ENCODE assay signal across 1 cellular context in genomic region chr6:153162646-153163045, GRCh38.
TF ChIP-seq lines count a peak whose summit lies in the region.

No MANE protein-coding gene starts in this region.

TF ChIP-seq in HCT116, 20 proteins besides CTCF, POLR2A, EP300 and RAD21 (continued from another document):
- TF ChIP-seq EGR1 (IDR thresholded peaks at IDR 0.05; ENCODE audit: low read depth), result no peak
- no peak for TF ChIP-seq YY1 (IDR thresholded peaks at IDR 0.05; ENCODE audit: extremely low read depth, insufficient replicate concordance, low read depth, low read length)
- TF ChIP-seq JUND (IDR thresholded peaks at IDR 0.05), result no peak
- no peak for TF ChIP-seq ELF1 (IDR thresholded peaks at IDR 0.05; ENCODE audit: borderline replicate concordance, low read depth)
